ENCODE assay signal across 8 cellular contexts in genomic region chr6:16130932-16131387, GRCh38. TPM values are rescaled to one million over a fixed set of nuclear protein-coding genes. Genes with fewer than 3 reads are reported as not detected.
DNase-seq lines count a peak whose midpoint lies in the region; ATAC-seq and TF ChIP-seq lines count a peak whose summit lies in the region.

No MANE protein-coding gene starts in this region.

- H3K79me1 ChIP-seq in IMR-90 (ENCODE audit: low read depth in 1 of 2, low read length in 2 of 2): peaks cover 13 to 15% of the 10 kb centered on the region in 2 experiments; a peak in 3 of 4 replicates

- H3K9ac ChIP-seq in IMR-90 (ENCODE audit: low read depth, low read length): peak overlapping the region; percentile 16; the same call in 1 of the 2 replicates

- H3K14ac ChIP-seq in IMR-90 (replicated peaks; ENCODE audit: low read depth, low read length): 0 out of 2 replicates have a peak overlapping the region, but pooled peaks have one; percentile 11

- H3K4me1 ChIP-seq in IMR-90 (ENCODE audit: control insufficient read depth, insufficient read depth, low read length) (peaks cover 8% of the 10 kb centered on the region), tibial nerve (peaks cover 0 to 50% (median 43%) of the 10 kb centered on the region in 4 donors)

- H3K4me1 Mint-ChIP-seq in effector memory CD8-positive, alpha-beta T cell (ENCODE audit: low read depth in 2 of 2): peaks cover 33 to 52% of the 10 kb centered on the region in 2 donors

- H2BK15ac ChIP-seq in IMR-90 (ENCODE audit: low read depth, low read length): 0 out of 3 replicates have a peak overlapping the region, but pooled peaks have one; percentile 24

- in situ Hi-C loops in IMR-90 (cut with MboI; ENCODE audit: low sequenced_read_pairs): no loop called here

- H2BK20ac ChIP-seq in IMR-90 (ENCODE audit: low read depth, low read length): peak overlapping the region; percentile 66

- no peaks in the 10 kb centered on the region for H3K27me3 Mint-ChIP-seq in effector memory CD8-positive, alpha-beta T cell

- H2BK5ac ChIP-seq in IMR-90 (ENCODE audit: low read depth, low read length, poor library complexity, severe bottlenecking): peak overlapping the region; percentile 61

- no peaks in the 10 kb centered on the region for H3K9me3 Mint-ChIP-seq in effector memory CD8-positive, alpha-beta T cell

- TF ChIP-seq CTCF in IMR-90 (conservative IDR thresholded peaks at IDR 0.05; ENCODE audit: low read depth, low read length) (no peak), tibial nerve (IDR thresholded peaks at IDR 0.05) (no peak)

- H3K23ac ChIP-seq in IMR-90 (ENCODE audit: low read depth, low read length): 0 out of 2 replicates have a peak overlapping the region, but pooled peaks have one; percentile 4

- H2AFZ ChIP-seq in IMR-90 (replicated peaks; ENCODE audit: low read length, poor library complexity): no peak overlapping the region

- H3K9me1 ChIP-seq in IMR-90 (ENCODE audit: insufficient read depth, low read length): no peaks in the 10 kb centered on the region; the same call in 1 of the 2 replicates

- H3K27me3 ChIP-seq in IMR-90 (ENCODE audit: control insufficient read depth, insufficient read depth, low read length) (peaks cover 17% of the 10 kb centered on the region), tibial nerve (no peaks in the 10 kb centered on the region)

- CTCF ChIA-PET in IMR-90 (lab: Yijun Ruan, JAX): interaction anchor here (0.8 to 1.2 kb wide), 2 partner anchors 23 to 38 kb away, joined by 3 read pairs; no protein-coding TSS in a partner anchor

- H2BK120ac ChIP-seq in IMR-90 (ENCODE audit: low read depth, low read length): peak overlapping the region; percentile 67; the same call in 1 of the 2 replicates

- H3K36me3 Mint-ChIP-seq in effector memory CD8-positive, alpha-beta T cell (ENCODE audit: insufficient read depth): peaks cover 74% of the 10 kb centered on the region

- H3K4me3 ChIP-seq in IMR-90 (ENCODE audit: insufficient read depth, low read depth, low read length) (peak overlapping the region; percentile 95; the same call in 1 of the 2 replicates), tibial nerve (peak overlapping the region; percentile 80 to 98 (median 90))

- H3K9me3 ChIP-seq in IMR-90 (ENCODE audit: control insufficient read depth, insufficient read depth, low read length) (no peaks in the 10 kb centered on the region), tibial nerve (no peaks in the 10 kb centered on the region)

- no peak overlapping the region for H3K56ac ChIP-seq in IMR-90 (ENCODE audit: extremely low read depth, insufficient read depth, low read length)

- intact Hi-C loops in IMR-90 (cut with micrococcal nuclease): no loop called here

- H4K91ac ChIP-seq in IMR-90 (ENCODE audit: insufficient read depth, low read depth, low read length): no peak overlapping the region

- WGBS in IMR-90 (ENCODE audit: extremely low coverage in 2 of 2, insufficient read length in 1 of 2), 2 experiments: 0% methylated on average over 1 of the region's 3 CpGs; no CpG with 5 or more reads in 1 of the 2 experiments
- 0 to 1% methylated on average over 3 of the region's 3 CpGs for WGBS in tibial nerve, 2 donors

- no peak for TF ChIP-seq RAD21 in IMR-90 (IDR thresholded peaks at IDR 0.05; ENCODE audit: low read length)

- DNase-seq in activated gamma-delta T cell treated with Interleukin-2 at 50 U/mL for 16 hours (peak; percentile 26), activated gamma-delta T cell (lab: John Stamatoyannopoulos, UW) (no peak), IMR-90 (peak; percentile 83), T follicular helper cell (ENCODE audit: low read depth) (peak; percentile 51), lung microvascular endothelial cell (ENCODE audit: low read depth in 2 of 2) (peak; percentile 35 to 87), tibial nerve (ENCODE audit: low spot score in 2 of 2) (peak in 1 of 2 donors; percentile 66)
- peak; percentile 53 to 60 (median 55) for DNase-seq in effector memory CD8-positive, alpha-beta T cell

- no peak overlapping the region; the same call in 1 of the 2 replicates for H2AK5ac ChIP-seq in IMR-90 (ENCODE audit: low read depth, low read length)

- TSS peak; percentile 25 for BruUV-seq in IMR-90 (replicated peaks; lab: Mats Ljungman, UMichigan)

- H3K4me2 ChIP-seq in IMR-90 (ENCODE audit: low read depth, low read length): peak overlapping the region; percentile 94

- peak overlapping the region; percentile 88; the same call in 1 of the 2 replicates for H3K27ac ChIP-seq in IMR-90 (ENCODE audit: insufficient read depth, low read length)
- H3K27ac ChIP-seq in tibial nerve: peak overlapping the region; percentile 87 to 99 (median 94)

- dilution Hi-C loops in IMR-90 (cut with HindIII; ENCODE audit: low sequenced_read_pairs, unreplicated experiment): no loop called here

- H2AK9ac ChIP-seq in IMR-90 (replicated peaks; ENCODE audit: low read depth, low read length, poor library complexity): no peak overlapping the region

- H3K36me3 ChIP-seq in IMR-90 (ENCODE audit: control insufficient read depth, insufficient read depth, low read length): no peaks in the 10 kb centered on the region; the same call in 1 of the 2 replicates
- H3K36me3 ChIP-seq in tibial nerve: no peaks in the 10 kb centered on the region

- peak overlapping the region; percentile 93 for H3K4me3 Mint-ChIP-seq in effector memory CD8-positive, alpha-beta T cell

- H3K4ac ChIP-seq in IMR-90 (ENCODE audit: low read depth, low read length): peak overlapping the region; percentile 68

- H3K27ac Mint-ChIP-seq in effector memory CD8-positive, alpha-beta T cell: peak overlapping the region; percentile 96 to 97

- ATAC-seq in GM21786 (IDR thresholded peaks at IDR 0.05; ENCODE audit: unreplicated experiment): peak; percentile 66
- ATAC-seq in IMR-90 (ENCODE audit: low read depth): peak; percentile 56
- ATAC-seq in effector memory CD8-positive, alpha-beta T cell (replicated peaks): peak; percentile 57

- H4K20me1 ChIP-seq in IMR-90 (ENCODE audit: insufficient read depth, low read length): peaks cover 7% of the 10 kb centered on the region; the same call in 1 of the 2 replicates

- peak overlapping the region; percentile 91 for H3K18ac ChIP-seq in IMR-90 (ENCODE audit: low read depth, low read length)

- TF ChIP-seq POLR2A in IMR-90 (IDR thresholded peaks at IDR 0.05; ENCODE audit: low read depth, low read length) (no peak), tibial nerve (IDR thresholded peaks at IDR 0.05) (peak in 1 of 2 donors; percentile 31)

- POLR2A ChIA-PET in IMR-90 (lab: Charles Lee; ENCODE audit: unreplicated experiment): interaction anchor here (0.5 kb wide), 1 partner anchor 8 kb away, joined by 5 read pairs; no protein-coding TSS in a partner anchor

- no peak overlapping the region for H4K5ac ChIP-seq in IMR-90 (ENCODE audit: low read depth, low read length)

- TF ChIP-seq EP300 in tibial nerve (IDR thresholded peaks at IDR 0.05): peak; percentile 10 to 75

- H4K8ac ChIP-seq in IMR-90 (ENCODE audit: low read depth in 2 of 2, low read length in 2 of 2): peak overlapping the region in 1 of 2 experiments; percentile 33; a peak in 1 of 4 replicates

TF ChIP-seq in IMR-90, 13 proteins besides CTCF, POLR2A, EP300 and RAD21:
- no peak for TF ChIP-seq MAZ (IDR thresholded peaks at IDR 0.05; ENCODE audit: borderline replicate concordance, low read depth, low read length)
- TF ChIP-seq, protein P1, sequence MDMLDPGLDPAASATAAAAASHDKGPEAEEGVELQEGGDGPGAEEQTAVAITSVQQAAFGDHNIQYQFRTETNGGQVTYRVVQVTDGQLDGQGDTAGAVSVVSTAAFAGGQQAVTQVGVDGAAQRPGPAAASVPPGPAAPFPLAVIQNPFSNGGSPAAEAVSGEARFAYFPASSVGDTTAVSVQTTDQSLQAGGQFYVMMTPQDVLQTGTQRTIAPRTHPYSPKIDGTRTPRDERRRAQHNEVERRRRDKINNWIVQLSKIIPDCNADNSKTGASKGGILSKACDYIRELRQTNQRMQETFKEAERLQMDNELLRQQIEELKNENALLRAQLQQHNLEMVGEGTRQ (IDR thresholded peaks at IDR 0.05; ENCODE audit: low read depth, low read length): no peak
- no peak for TF ChIP-seq NFE2L2 (IDR thresholded peaks at IDR 0.05; ENCODE audit: low read depth, low read length)
- TF ChIP-seq CHD1 (IDR thresholded peaks at IDR 0.05; ENCODE audit: low read depth, low read length): no peak
- TF ChIP-seq RCOR1 (IDR thresholded peaks at IDR 0.05; ENCODE audit: insufficient replicate concordance, low read length): no peak
- no peak; the same call in 1 of the 2 replicates for TF ChIP-seq CEBPB (IDR thresholded peaks at IDR 0.05; ENCODE audit: low read depth, low read length)
- TF ChIP-seq MXI1 (IDR thresholded peaks at IDR 0.05; ENCODE audit: borderline replicate concordance, low read depth, low read length): no peak
- TF ChIP-seq, protein P2, sequence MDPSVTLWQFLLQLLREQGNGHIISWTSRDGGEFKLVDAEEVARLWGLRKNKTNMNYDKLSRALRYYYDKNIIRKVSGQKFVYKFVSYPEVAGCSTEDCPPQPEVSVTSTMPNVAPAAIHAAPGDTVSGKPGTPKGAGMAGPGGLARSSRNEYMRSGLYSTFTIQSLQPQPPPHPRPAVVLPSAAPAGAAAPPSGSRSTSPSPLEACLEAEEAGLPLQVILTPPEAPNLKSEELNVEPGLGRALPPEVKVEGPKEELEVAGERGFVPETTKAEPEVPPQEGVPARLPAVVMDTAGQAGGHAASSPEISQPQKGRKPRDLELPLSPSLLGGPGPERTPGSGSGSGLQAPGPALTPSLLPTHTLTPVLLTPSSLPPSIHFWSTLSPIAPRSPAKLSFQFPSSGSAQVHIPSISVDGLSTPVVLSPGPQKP (IDR thresholded peaks at IDR 0.05; ENCODE audit: borderline replicate concordance, low read depth, low read length): no peak
- TF ChIP-seq MAFK (IDR thresholded peaks at IDR 0.05; ENCODE audit: low read depth, low read length): no peak
- TF ChIP-seq FOS (IDR thresholded peaks at IDR 0.05; ENCODE audit: low read depth, low read length): no peak

RNA-seq across cellular contexts. Expression of gene MYLIP, which starts 2.1 kb away (rescaled TPM):
- total RNA-seq in IMR-90 (2012; rRNA removed) (3.2 and 3.6 TPM in 2 replicates), lung microvascular endothelial cell (19.2 and 39.9 TPM in 2 replicates), tibial nerve (10 to 100 TPM; 23.4 to 43.3 (median 29.7) TPM)
- 1.7 and 1.8 TPM in 2 replicates for polyA plus RNA-seq in IMR-90 (2012; rRNA removed)
- 1.6 and 1.7 TPM in 2 replicates for polyA plus RNA-seq in IMR-90 (2012; cell fraction: cytosol; rRNA removed)
- 3.5 and 10.1 TPM in 2 replicates for polyA plus RNA-seq in IMR-90 (2012; cell fraction: nucleus; rRNA removed; ENCODE audit: low replicate concordance)
